In genomic region chr5:140875085-140876065, GRCh38 we compare ENCODE assay signal across 13 cellular contexts. TPM values are rescaled to one million over a fixed set of nuclear protein-coding genes. Genes with fewer than 3 reads are reported as not detected.
DNase-seq lines count a peak whose midpoint lies in the region; ATAC-seq and TF ChIP-seq lines count a peak whose summit lies in the region.
"Had no signal": no experiment of that assay in that cellular context is flagged by ENCODE, and none has a peak within 500 bp of the region (broad histone marks: within the 10 kb centered on the region; RNA-seq: fewer than 3 reads in every experiment).

TSS of gene PCDHA12 (plus strand) at chr5:140875308. CDS start at chr5:140875473, 165 bp downstream.

- H3K4me3 Mint-ChIP-seq in stimulated activated naive CD8-positive, alpha-beta T cell treated with anti-CD3 and anti-CD28 coated beads, Interleukin-15, amount 100 ng/mL, for 72 hours = no peak within 1 kb of the TSS

- H3K4me1 ChIP-seq in BE2C = no peaks in the 10 kb centered on the region
- no peaks in the 10 kb centered on the region for H3K4me1 ChIP-seq in Loucy (ENCODE audit: insufficient read depth, low read length, poor library complexity, severe bottlenecking)
- H3K4me1 ChIP-seq in ectodermal cell (ENCODE audit: control insufficient read depth, insufficient read depth, low read length) = no peaks in the 10 kb centered on the region
- no peaks in the 10 kb centered on the region for H3K4me1 ChIP-seq in stomach
- H3K4me1 ChIP-seq: BLaER1 treated with 17β-estradiol and CSF1 and Interleukin-3, amounts not matched to agents 10 nM and 100 nM had no signal

- H3K9ac ChIP-seq in Loucy (ENCODE audit: low read depth, low read length, poor library complexity, severe bottlenecking) = no peak within 1 kb of the TSS
- H3K9ac ChIP-seq: BLaER1 treated with 17β-estradiol and CSF1 and Interleukin-3, amounts not matched to agents 10 nM and 100 nM had no signal

- no peaks in the 10 kb centered on the region for H4K20me1 ChIP-seq in Loucy (ENCODE audit: insufficient read depth, low read length, poor library complexity, severe bottlenecking)
- H4K20me1 ChIP-seq: BLaER1 treated with 17β-estradiol and CSF1 and Interleukin-3, amounts not matched to agents 10 nM and 100 nM had no signal

- H3K27me3 Mint-ChIP-seq in stimulated activated naive CD8-positive, alpha-beta T cell treated with anti-CD3 and anti-CD28 coated beads, Interleukin-15, amount 100 ng/mL, for 72 hours = peaks cover 29% of the 10 kb centered on the region

- H3K4me1 Mint-ChIP-seq in stimulated activated naive CD8-positive, alpha-beta T cell treated with anti-CD3 and anti-CD28 coated beads, Interleukin-15, amount 100 ng/mL, for 72 hours = no peaks in the 10 kb centered on the region

- H3K36me3 ChIP-seq in BE2C (peaks cover 7% of the 10 kb centered on the region), Loucy (ENCODE audit: insufficient read depth, low read length) (no peaks in the 10 kb centered on the region), ectodermal cell (ENCODE audit: control insufficient read depth, insufficient read depth, low read length) (peaks cover 18% of the 10 kb centered on the region), stomach (no peaks in the 10 kb centered on the region)
- H3K36me3 ChIP-seq: BLaER1 treated with 17β-estradiol and CSF1 and Interleukin-3, amounts not matched to agents 10 nM and 100 nM; ovary had no signal

- TF ChIP-seq CTCF in BE2C (IDR thresholded peaks at IDR 0.05; ENCODE audit: low read depth, low read length) (0 out of 2 replicates have a peak, but pooled peaks have one; percentile 25), Loucy (conservative IDR thresholded peaks at IDR 0.05; ENCODE audit: low read length) (0 out of 2 replicates have a peak, but pooled peaks have one; percentile 10), stomach (IDR thresholded peaks at IDR 0.05) (no peak)

- DNase-seq in BE2C (no peak), mucosa of gallbladder (ENCODE audit: low spot score) (no peak), stomach (no peak), D341Med (ENCODE audit: low spot score) (no peak), germinal center (ENCODE audit: low spot score) (no peak)
- no peak for DNase-seq in stimulated activated naive CD8-positive, alpha-beta T cell treated with anti-CD3 and anti-CD28 coated beads, Interleukin-15, amount 100 ng/mL, for 72 hours
- DNase-seq: activated CD4-positive, alpha-beta T cell treated with anti-CD3 and anti-CD28 coated beads, Interleukin-2, amount 50 U/mL, for 1 hour; NCI-H187; ovary had no signal

- no peak for ATAC-seq in stimulated activated naive CD8-positive, alpha-beta T cell treated with anti-CD3 and anti-CD28 coated beads, Interleukin-15, amount 100 ng/mL, for 72 hours
- ATAC-seq: Right ventricle myocardium inferior had no signal

- no peaks in the 10 kb centered on the region for H3K9me2 ChIP-seq in Loucy (replicated peaks; ENCODE audit: low read depth, low read length)

- no peaks in the 10 kb centered on the region for H3K79me2 ChIP-seq in Loucy (ENCODE audit: insufficient read depth, low read length)

- H3K4me2 ChIP-seq in Loucy (ENCODE audit: low read depth, low read length, poor library complexity, severe bottlenecking) = no peak within 1 kb of the TSS
- H3K4me2 ChIP-seq: BLaER1 treated with 17β-estradiol and CSF1 and Interleukin-3, amounts not matched to agents 10 nM and 100 nM had no signal

- TF ChIP-seq EP300 in stomach (IDR thresholded peaks at IDR 0.05) = no peak

- no peak within 1 kb of the TSS for H3K4me3 ChIP-seq in BE2C (ENCODE audit: low read depth, low read length)
- H3K4me3 ChIP-seq in Loucy (ENCODE audit: low read length, poor library complexity, severe bottlenecking) = no peak within 1 kb of the TSS
- peak within 1 kb of the TSS; percentile 52 for H3K4me3 ChIP-seq in ectodermal cell (ENCODE audit: insufficient read depth, low read depth, low read length)
- H3K4me3 ChIP-seq in stomach = no peak within 1 kb of the TSS
- H3K4me3 ChIP-seq: BLaER1 treated with 17β-estradiol and CSF1 and Interleukin-3, amounts not matched to agents 10 nM and 100 nM; ovary had no signal

- no peak for TF ChIP-seq POLR2A in stomach (IDR thresholded peaks at IDR 0.05)

- H3K27ac Mint-ChIP-seq in stimulated activated naive CD8-positive, alpha-beta T cell treated with anti-CD3 and anti-CD28 coated beads, Interleukin-15, amount 100 ng/mL, for 72 hours = no peak within 1 kb of the TSS

- WGBS in ectodermal cell, 2 experiments = 76 to 78% methylated on average over 43 to 47 of the region's 47 CpGs
- 17 to 25% (median 20%) methylated on average over 31 to 47 of the region's 47 CpGs for WGBS in stomach, 5 donors

- intact Hi-C loops in stomach (cut with DNase I; ENCODE audit: low total_unique reads) = no loop called here

- no peaks in the 10 kb centered on the region for H3K27me3 ChIP-seq in BE2C
- H3K27me3 ChIP-seq in Loucy (ENCODE audit: insufficient read depth, low read length, poor library complexity, severe bottlenecking) = no peaks in the 10 kb centered on the region
- no peaks in the 10 kb centered on the region for H3K27me3 ChIP-seq in ectodermal cell (ENCODE audit: control insufficient read depth, insufficient read depth, low read length, poor library complexity, severe bottlenecking)
- H3K27me3 ChIP-seq in stomach = peaks cover 0 to 58% (median 8%) of the 10 kb centered on the region in 3 donors
- H3K27me3 ChIP-seq: BLaER1 treated with 17β-estradiol and CSF1 and Interleukin-3, amounts not matched to agents 10 nM and 100 nM; ovary had no signal

- H3K9me3 Mint-ChIP-seq in stimulated activated naive CD8-positive, alpha-beta T cell treated with anti-CD3 and anti-CD28 coated beads, Interleukin-15, amount 100 ng/mL, for 72 hours = peaks cover 0 to 7% of the 10 kb centered on the region in 2 donors

- no peaks in the 10 kb centered on the region for H3F3A ChIP-seq in Loucy (ENCODE audit: low read depth)

- H2AFZ ChIP-seq in Loucy (ENCODE audit: low read length) = no peak within 1 kb of the TSS

- no peak within 1 kb of the TSS for H3K27ac ChIP-seq in ectodermal cell (ENCODE audit: insufficient read depth, low read depth, low read length, poor library complexity, severe bottlenecking)
- H3K27ac ChIP-seq in stomach = no peak within 1 kb of the TSS
- H3K27ac ChIP-seq: BLaER1 treated with 17β-estradiol and CSF1 and Interleukin-3, amounts not matched to agents 10 nM and 100 nM; ovary had no signal

- H3K9me3 ChIP-seq in BE2C = no peaks in the 10 kb centered on the region
- peaks cover 4% of the 10 kb centered on the region; the same call in 1 of the 2 replicates for H3K9me3 ChIP-seq in Loucy (ENCODE audit: insufficient read depth, low read depth, low read length)
- H3K9me3 ChIP-seq in ectodermal cell (ENCODE audit: control insufficient read depth, low read length) = no peaks in the 10 kb centered on the region
- H3K9me3 ChIP-seq in stomach = peaks cover 17 to 66% (median 62%) of the 10 kb centered on the region in 4 donors

RNA-seq across cellular contexts. Expression of gene PCDHA12, which starts in this region (rescaled TPM):
- 6.4 TPM for polyA plus RNA-seq in BE2C (2012; ENCODE audit: insufficient read depth, insufficient read length, low read depth)
- 5.9 TPM for polyA plus RNA-seq in ectodermal cell (2013, experiment 1 of 4)
- 5.4 TPM for polyA plus RNA-seq in ectodermal cell (2013, experiment 2 of 4)
- 4.2 TPM for polyA plus RNA-seq in ectodermal cell (2013, experiment 3 of 4)
- polyA plus RNA-seq in ectodermal cell (2013, experiment 4 of 4) = 4.3 TPM
- 10.0 TPM for total RNA-seq in mucosa of gallbladder
- total RNA-seq in stomach = 1 to 10 TPM in 1 of 5 donors, under 1 TPM in 1, not detected in 3; 0.55 to 2.2 TPM
- under 1 TPM in 1 of 3 donors, not detected in 2; 0.05 TPM for polyA plus RNA-seq in stomach
- total RNA-seq: Right ventricle myocardium inferior had no signal

Comparison
In these comparisons a context has a peak if more than half of its experiments do, and no peak if none do; other contexts are left out.
1. CTCF ChIP-seq: peak in BE2C (single experiment) and Loucy (single experiment); none in stomach (0 of 7).